Comparison of ENCODE assay signal across 22 cellular contexts in genomic region chr2:85411405-85411748, GRCh38. TPM values are rescaled to one million over a fixed set of nuclear protein-coding genes. Genes with fewer than 3 reads are reported as not detected.
DNase-seq lines count a peak whose midpoint lies in the region; ATAC-seq and TF ChIP-seq lines count a peak whose summit lies in the region.
"Had no signal": no experiment of that assay in that cellular context is flagged by ENCODE, and none has a peak within 500 bp of the region (broad histone marks: within the 10 kb centered on the region; RNA-seq: fewer than 3 reads in every experiment).

No MANE protein-coding gene starts in this region.

- peak overlapping the region; percentile 50 for H3K27ac ChIP-seq in HCT116 (ENCODE audit: low read depth, low read length)
- peak overlapping the region; percentile 87 for H3K27ac ChIP-seq in colonic mucosa
- H3K27ac ChIP-seq in neuronal stem cell (replicated peaks; ENCODE audit: low read length), result no peak overlapping the region
- no peak overlapping the region for H3K27ac ChIP-seq in spleen
- H3K27ac ChIP-seq: 22Rv1, foreskin keratinocyte, thoracic aorta, WERI-Rb-1 had no signal

- TF ChIP-seq RAD21 in HCT116 (IDR thresholded peaks at IDR 0.05; ENCODE audit: low read depth), result no peak

- H2AFZ ChIP-seq in HCT116 (ENCODE audit: low read depth, low read length, poor library complexity, severe bottlenecking) (no peak overlapping the region), neuronal stem cell (ENCODE audit: low read length) (no peak overlapping the region)

- H3K27me3 ChIP-seq in HCT116 (ENCODE audit: insufficient read depth, low read length), result no peaks in the 10 kb centered on the region
- no peaks in the 10 kb centered on the region for H3K27me3 ChIP-seq in colonic mucosa
- peaks cover 0 to 32% (median 11%) of the 10 kb centered on the region in 3 experiments for H3K27me3 ChIP-seq in neuronal stem cell (ENCODE audit: control insufficient read depth in 3 of 3, insufficient read depth in 3 of 3, low read depth in 1 of 3, low read length in 3 of 3)
- peaks cover 0 to 19% (median 6%) of the 10 kb centered on the region in 7 donors for H3K27me3 ChIP-seq in spleen (replicated peaks in 1 of 7)
- H3K27me3 ChIP-seq: foreskin keratinocyte had no signal

- H3K9me3 Mint-ChIP-seq in T-helper 1 cell treated with Interleukin-12 subunit alpha and Interleukin-12 subunit beta and Interleukin-4 antibody, amounts not matched to agents 30 μg/mL and 1 μg/mL, for 36 hours, result no peaks in the 10 kb centered on the region
- no peaks in the 10 kb centered on the region for H3K9me3 Mint-ChIP-seq in endothelial cell (ENCODE audit: unreplicated experiment)
- H3K9me3 Mint-ChIP-seq: CD8-positive, alpha-beta T cell; naive thymus-derived CD8-positive, alpha-beta T cell had no signal

- H3K4me1 ChIP-seq in HCT116 (ENCODE audit: control insufficient read depth in 1 of 2, insufficient read depth in 2 of 2, low read length in 2 of 2), result peaks cover 35 to 58% of the 10 kb centered on the region in 2 experiments
- H3K4me1 ChIP-seq in colonic mucosa, result peaks cover 17% of the 10 kb centered on the region
- peaks cover 0 to 2% of the 10 kb centered on the region in 2 donors for H3K4me1 ChIP-seq in neuronal stem cell (ENCODE audit: control insufficient read depth in 2 of 2, insufficient read depth in 1 of 2, low read depth in 1 of 2, low read length in 2 of 2)
- H3K4me1 ChIP-seq in spleen, result peaks cover 16 to 90% (median 54%) of the 10 kb centered on the region in 6 donors

- RAD21 ChIA-PET in HCT116 (lab: Charles Lee; ENCODE audit: low non-redundant PET in 1 of 2, low total read pairs in 2 of 2, uncharacterized antibody in 2 of 2, unreplicated experiment in 2 of 2), result no interaction called here

- no peak overlapping the region for H2BK12ac ChIP-seq in neuronal stem cell (ENCODE audit: low read length)

- peaks cover 50% of the 10 kb centered on the region for H3K4me1 Mint-ChIP-seq in T-helper 1 cell treated with Interleukin-12 subunit alpha and Interleukin-12 subunit beta and Interleukin-4 antibody, amounts not matched to agents 30 μg/mL and 1 μg/mL, for 36 hours (ENCODE audit: low read depth)
- H3K4me1 Mint-ChIP-seq in endothelial cell (ENCODE audit: unreplicated experiment), result peaks cover 3% of the 10 kb centered on the region

- H3K79me1 ChIP-seq in neuronal stem cell (ENCODE audit: low read depth, low read length), result no peaks in the 10 kb centered on the region

- CTCF ChIA-PET in HCT116 (lab: Charles Lee), result no interaction called here

- no peak overlapping the region for H4K8ac ChIP-seq in neuronal stem cell (ENCODE audit: low read depth, low read length)

- TF ChIP-seq POLR2A in HCT116 (IDR thresholded peaks at IDR 0.05; ENCODE audit: borderline replicate concordance, extremely low read depth, insufficient read depth, insufficient read length) (no peak), spleen (IDR thresholded peaks at IDR 0.05) (no peak)

- ATAC-seq in HCT116, result no peak
- ATAC-seq in HG02798 (IDR thresholded peaks at IDR 0.05; ENCODE audit: poor library complexity, unreplicated experiment), result no peak
- ATAC-seq: CD8-positive, alpha-beta T cell; foreskin keratinocyte; left lobe of liver; naive thymus-derived CD8-positive, alpha-beta T cell; SK-N-SH treated with all-trans-retinoic acid at 6 μM for 48 hours had no signal

- no peak overlapping the region for H3K23ac ChIP-seq in neuronal stem cell (ENCODE audit: low read depth, low read length, poor library complexity)

- H4K20me1 ChIP-seq in HCT116 (ENCODE audit: insufficient read depth), result no peaks in the 10 kb centered on the region

- no peak overlapping the region for H3K27ac Mint-ChIP-seq in T-helper 1 cell treated with Interleukin-12 subunit alpha and Interleukin-12 subunit beta and Interleukin-4 antibody, amounts not matched to agents 30 μg/mL and 1 μg/mL, for 36 hours
- no peak overlapping the region for H3K27ac Mint-ChIP-seq in endothelial cell (ENCODE audit: unreplicated experiment)
- H3K27ac Mint-ChIP-seq: CD8-positive, alpha-beta T cell had no signal

- no peaks in the 10 kb centered on the region for H3K9me2 ChIP-seq in HCT116 (ENCODE audit: insufficient read depth)

- no peak overlapping the region for H2BK5ac ChIP-seq in neuronal stem cell (ENCODE audit: low read length)

- H3K9me3 ChIP-seq in HCT116 (ENCODE audit: control insufficient read depth in 1 of 2, insufficient read depth in 1 of 2, low read depth in 1 of 2, low read length in 2 of 2), result no peaks in the 10 kb centered on the region
- H3K9me3 ChIP-seq in colonic mucosa, result no peaks in the 10 kb centered on the region
- H3K9me3 ChIP-seq in neuronal stem cell (replicated peaks in 1 of 2; ENCODE audit: control insufficient read depth in 2 of 2, insufficient read depth in 1 of 2, low read depth in 1 of 2, low read length in 2 of 2), result peaks cover 0 to 2% of the 10 kb centered on the region in 2 donors
- H3K9me3 ChIP-seq in spleen, result no peaks in the 10 kb centered on the region
- H3K9me3 ChIP-seq: thoracic aorta had no signal

- DNase-seq in T-helper 1 cell, result no peak
- DNase-seq in HCT116 (ENCODE audit: low read depth, low spot score), result no peak
- DNase-seq in colonic mucosa, result no peak
- DNase-seq in neuronal stem cell (ENCODE audit: low spot score), result no peak
- no peak for DNase-seq in endothelial cell (ENCODE audit: low spot score)
- no peak for DNase-seq in spleen
- DNase-seq: activated CD8-positive, alpha-beta memory T cell treated with anti-CD3 and anti-CD28 coated beads, Interleukin-2, amount 50 U/mL, for 48 hours; caudate nucleus; CD8-positive, alpha-beta T cell; naive thymus-derived CD8-positive, alpha-beta T cell; NCI-H1930; NCI-H510A treated with DMSO at 0.1 percent for 48 hours; retina; WERI-Rb-1 had no signal

- H3K36me3 ChIP-seq in HCT116 (ENCODE audit: control insufficient read depth in 1 of 2, insufficient read depth in 2 of 2, low read length in 2 of 2) (0 out of 4 replicates have a peak, but pooled peaks cover 0 to 3% of the 10 kb centered on the region in 2 experiments), colonic mucosa (no peaks in the 10 kb centered on the region), neuronal stem cell (replicated peaks in 1 of 2; ENCODE audit: control insufficient read depth in 2 of 2, insufficient read depth in 2 of 2, low read length in 2 of 2) (no peaks in the 10 kb centered on the region), spleen (no peaks in the 10 kb centered on the region)
- H3K36me3 ChIP-seq: thoracic aorta, WERI-Rb-1 had no signal

- POLR2A ChIA-PET in HCT116 (lab: Charles Lee), result interaction anchor here (0.9 kb wide), 1 partner anchor 127 kb away, joined by 4 read pairs; the partner anchor contains the start of gene MAT2A

- peak overlapping the region; percentile 7 to 56 for H3K4me3 ChIP-seq in HCT116 (replicated peaks in 1 of 2; ENCODE audit: low read depth in 1 of 2, low read length in 2 of 2)
- H3K4me3 ChIP-seq in colonic mucosa, result no peak overlapping the region
- H3K4me3 ChIP-seq in neuronal stem cell (ENCODE audit: low read length in 2 of 2), result no peak overlapping the region
- no peak overlapping the region for H3K4me3 ChIP-seq in spleen
- H3K4me3 ChIP-seq: thoracic aorta had no signal

- H4K91ac ChIP-seq in neuronal stem cell (ENCODE audit: low read depth, low read length, poor library complexity), result no peak overlapping the region

- no peak overlapping the region for H2AK5ac ChIP-seq in neuronal stem cell (ENCODE audit: low read depth, low read length)

- peak overlapping the region; percentile 64 for H3K14ac ChIP-seq in neuronal stem cell (ENCODE audit: low read length)

- no peak overlapping the region for H2BK15ac ChIP-seq in neuronal stem cell (ENCODE audit: low read length)

- peak overlapping the region; percentile 21 for H3K18ac ChIP-seq in neuronal stem cell (ENCODE audit: low read length)

- peaks cover 6% of the 10 kb centered on the region for H3K36me3 Mint-ChIP-seq in T-helper 1 cell treated with Interleukin-12 subunit alpha and Interleukin-12 subunit beta and Interleukin-4 antibody, amounts not matched to agents 30 μg/mL and 1 μg/mL, for 36 hours (ENCODE audit: low read depth)
- H3K36me3 Mint-ChIP-seq in endothelial cell (ENCODE audit: low read depth, unreplicated experiment), result no peaks in the 10 kb centered on the region
- H3K36me3 Mint-ChIP-seq: CD8-positive, alpha-beta T cell; naive thymus-derived CD8-positive, alpha-beta T cell had no signal

- no peak overlapping the region for H2BK120ac ChIP-seq in neuronal stem cell (ENCODE audit: low read depth, low read length)

- peak overlapping the region; percentile 52 for H3K4me3 Mint-ChIP-seq in T-helper 1 cell treated with Interleukin-12 subunit alpha and Interleukin-12 subunit beta and Interleukin-4 antibody, amounts not matched to agents 30 μg/mL and 1 μg/mL, for 36 hours
- H3K4me3 Mint-ChIP-seq in endothelial cell (ENCODE audit: unreplicated experiment), result no peak overlapping the region
- H3K4me3 Mint-ChIP-seq: CD8-positive, alpha-beta T cell had no signal

- TF ChIP-seq CTCF in HCT116 (IDR thresholded peaks at IDR 0.05 in 2 of 3, conservative IDR thresholded peaks at IDR 0.05 in 1 of 3; ENCODE audit: borderline replicate concordance in 1 of 3, insufficient read depth in 1 of 3, low read depth in 2 of 3, low read length in 2 of 3) (no peak), colonic mucosa (IDR thresholded peaks at IDR 0.05) (no peak), endothelial cell (IDR thresholded peaks at IDR 0.05; ENCODE audit: unreplicated experiment) (no peak), spleen (IDR thresholded peaks at IDR 0.05 in 8 of 11, conservative IDR thresholded peaks at IDR 0.05 in 3 of 11) (no peak)

- H3K4me2 ChIP-seq in HCT116 (ENCODE audit: low read length) (peak overlapping the region; percentile 92), neuronal stem cell (ENCODE audit: insufficient read depth, low read length, poor library complexity, severe bottlenecking) (no peak overlapping the region)

- BruUV-seq in HCT116 (replicated peaks; lab: Mats Ljungman, UMichigan), result no TSS peak

- no CpG with 5 or more reads among the region's 5 CpGs for WGBS in neuronal stem cell (ENCODE audit: extremely low coverage in 2 of 2, insufficient read length in 2 of 2, insufficient replicate concordance in 1 of 2), 2 donors
- WGBS in spleen, 5 donors, result 90 to 98% (median 91%) methylated on average over 4 to 5 of the region's 5 CpGs

- H3K9ac ChIP-seq in HCT116 (ENCODE audit: low read length) (peak overlapping the region; percentile 69), colonic mucosa (ENCODE audit: low read depth in 2 of 2, low read length in 2 of 2) (no peak overlapping the region), neuronal stem cell (ENCODE audit: low read depth, low read length, poor library complexity) (no peak overlapping the region)

- H3K4ac ChIP-seq in neuronal stem cell (ENCODE audit: low read length), result no peak overlapping the region

- intact Hi-C loops in HCT116 (cut with micrococcal nuclease) (loop anchor here (5.0 kb wide), 1 partner anchor 191 kb away; the partner anchor contains the start of gene TMEM150A), colonic mucosa (cut with DNase I) (no loop called here), spleen (cut with DNase I; ENCODE audit: low total_unique reads) (no loop called here)

- H3K79me2 ChIP-seq in HCT116 (ENCODE audit: insufficient read depth, low read length), result peaks cover 59% of the 10 kb centered on the region

- H3K27me3 Mint-ChIP-seq in T-helper 1 cell treated with Interleukin-12 subunit alpha and Interleukin-12 subunit beta and Interleukin-4 antibody, amounts not matched to agents 30 μg/mL and 1 μg/mL, for 36 hours (ENCODE audit: low read depth), result peaks cover 4% of the 10 kb centered on the region
- peaks cover 9% of the 10 kb centered on the region for H3K27me3 Mint-ChIP-seq in endothelial cell (ENCODE audit: unreplicated experiment)

RNA-seq across cellular contexts. Expression of gene CAPG, which starts 1.2 kb away (rescaled TPM):
- total RNA-seq in HCT116 (2021; ENCODE audit: unreplicated experiment) (223 TPM), colonic mucosa (100 to 1,000 TPM; 102 to 105 TPM), endothelial cell (ENCODE audit: unreplicated experiment) (76.4 TPM), spleen (10 to 100 TPM; 31.1 to 62.6 (median 47.1) TPM)
- polyA plus RNA-seq in HCT116 (2012), result 360 and 395 TPM in 2 replicates
- 41.7 TPM for polyA plus RNA-seq in neuronal stem cell (2013, experiment 1 of 2)
- polyA plus RNA-seq in neuronal stem cell (2013, experiment 2 of 2), result 42.5 TPM
- polyA plus RNA-seq in spleen, result 100 to 1,000 TPM in 2 of 3 donors, 10 to 100 TPM in 1; 74.6 to 196 (median 115) TPM

RNA-seq across cellular contexts. Expression of gene SH2D6, which starts 7.1 kb away (rescaled TPM):
- total RNA-seq in HCT116 (2021; ENCODE audit: unreplicated experiment), result 2.7 TPM
- polyA plus RNA-seq in HCT116 (2012), result 0.51 and 1.1 TPM in 2 replicates
- total RNA-seq in colonic mucosa, result 1 to 10 TPM; 1.6 to 9.2 TPM
- 0.15 TPM for polyA plus RNA-seq in neuronal stem cell (2013, experiment 1 of 2)
- polyA plus RNA-seq in neuronal stem cell (2013, experiment 2 of 2), result 0.15 TPM
- 0.33 TPM for total RNA-seq in endothelial cell (ENCODE audit: unreplicated experiment)
- total RNA-seq in spleen, result under 1 TPM in 1 of 7 donors, not detected in 6; 0.94 TPM
- under 1 TPM in 1 of 3 donors, not detected in 2; 0.20 TPM for polyA plus RNA-seq in spleen
- total RNA-seq: H4, thoracic aorta had no signal
- polyA plus RNA-seq: naive thymus-derived CD8-positive, alpha-beta T cell had no signal

RNA-seq across cellular contexts. Expression of gene ELMOD3, which starts 56.8 kb away (rescaled TPM):
- total RNA-seq in HCT116 (2021; ENCODE audit: unreplicated experiment) (9.2 TPM), colonic mucosa (10 to 100 TPM; 13.4 to 19.4 TPM), endothelial cell (ENCODE audit: unreplicated experiment) (15.9 TPM), spleen (10 to 100 TPM; 21.0 to 38.0 (median 24.5) TPM)
- 9.2 and 9.7 TPM in 2 replicates for polyA plus RNA-seq in HCT116 (2012)
- 14.0 TPM for polyA plus RNA-seq in neuronal stem cell (2013, experiment 1 of 2)
- polyA plus RNA-seq in neuronal stem cell (2013, experiment 2 of 2), result 13.1 TPM
- polyA plus RNA-seq in spleen, result 10 to 100 TPM; 14.4 to 28.0 (median 23.9) TPM

RNA-seq across cellular contexts. Expression of gene RETSAT, which starts 57.0 kb away (rescaled TPM):
- total RNA-seq in HCT116 (2021; ENCODE audit: unreplicated experiment), result 59.7 TPM
- polyA plus RNA-seq in HCT116 (2012), result 58.9 and 62.2 TPM in 2 replicates
- total RNA-seq in colonic mucosa, result 100 to 1,000 TPM; 145 to 190 TPM
- 7.8 TPM for polyA plus RNA-seq in neuronal stem cell (2013, experiment 1 of 2)
- polyA plus RNA-seq in neuronal stem cell (2013, experiment 2 of 2), result 8.5 TPM
- 37.0 TPM for total RNA-seq in endothelial cell (ENCODE audit: unreplicated experiment)
- total RNA-seq in spleen, result 10 to 100 TPM; 18.7 to 35.7 (median 28.3) TPM
- polyA plus RNA-seq in spleen, result 10 to 100 TPM in 1 of 3 donors, 1 to 10 TPM in 2; 6.3 to 10.0 (median 6.4) TPM

Comparison
In these comparisons a context has a peak if more than half of its experiments do, and no peak if none do; other contexts are left out.
1. H3K27ac ChIP-seq: peak in HCT116 (single experiment) and colonic mucosa (single experiment); none in neuronal stem cell (single experiment) and spleen (0 of 8).
2. H3K4me3 ChIP-seq: peak in HCT116 (2 of 2); none in colonic mucosa (single experiment), neuronal stem cell (0 of 2) and spleen (0 of 8).